16 cellular contexts compared by ENCODE assay signal in genomic region chr16:75792781-75793180, GRCh38.
DNase-seq lines count a peak whose midpoint lies in the region; ATAC-seq, FAIRE-seq and TF ChIP-seq lines count a peak whose summit lies in the region.
"Had no signal": no experiment of that assay in that cellular context is flagged by ENCODE, and none has a peak within 500 bp of the region (broad histone marks: within the 10 kb centered on the region; RNA-seq: fewer than 3 reads in every experiment).

No MANE protein-coding gene starts in this region.

- H3K36me3 Mint-ChIP-seq in activated T-helper 17 cell treated with anti-CD3 and anti-CD28 coated beads, Interleukin-2, amount 50 U/mL, for 72 hours (ENCODE audit: low read depth): no peaks in the 10 kb centered on the region
- no peaks in the 10 kb centered on the region for H3K36me3 Mint-ChIP-seq in neural progenitor cell

- H3K79me2 ChIP-seq in neural progenitor cell (ENCODE audit: low read depth): no peaks in the 10 kb centered on the region

- H3F3A ChIP-seq in neural progenitor cell (ENCODE audit: low read depth): no peaks in the 10 kb centered on the region

- no peak overlapping the region for H3K27ac ChIP-seq in neural progenitor cell

- no peaks in the 10 kb centered on the region for H3K9me3 Mint-ChIP-seq in activated T-helper 17 cell treated with anti-CD3 and anti-CD28 coated beads, Interleukin-2, amount 50 U/mL, for 72 hours
- peaks cover 2% of the 10 kb centered on the region for H3K9me3 Mint-ChIP-seq in neural progenitor cell
- H3K9me3 Mint-ChIP-seq: CD4-positive, alpha-beta T cell; HFFc6 had no signal

- no peaks in the 10 kb centered on the region for H3K9me3 ChIP-seq in neural progenitor cell (ENCODE audit: low read depth)

- ATAC-seq in GM19395 (IDR thresholded peaks at IDR 0.05; ENCODE audit: unreplicated experiment): no peak
- ATAC-seq in activated T-helper 17 cell treated with anti-CD3 and anti-CD28 coated beads, Interleukin-2, amount 50 U/mL, for 72 hours (replicated peaks): no peak

- no peak overlapping the region for H3K9ac ChIP-seq in neural progenitor cell

- in situ Hi-C loops in astrocyte of the spinal cord (cut with HindIII; ENCODE audit: low sequenced_read_pairs): no loop called here

- H3K27me3 Mint-ChIP-seq in activated T-helper 17 cell treated with anti-CD3 and anti-CD28 coated beads, Interleukin-2, amount 50 U/mL, for 72 hours: peaks cover 5% of the 10 kb centered on the region
- H3K27me3 Mint-ChIP-seq in neural progenitor cell (ENCODE audit: insufficient read depth, low read depth): no peaks in the 10 kb centered on the region

- no peak overlapping the region for H2AFZ ChIP-seq in neural progenitor cell (replicated peaks)

- no peak overlapping the region for H3K27ac Mint-ChIP-seq in activated T-helper 17 cell treated with anti-CD3 and anti-CD28 coated beads, Interleukin-2, amount 50 U/mL, for 72 hours
- no peak overlapping the region for H3K27ac Mint-ChIP-seq in neural progenitor cell
- H3K27ac Mint-ChIP-seq: B cell; CD4-positive, alpha-beta T cell; HFFc6 had no signal

- TF ChIP-seq CTCF in astrocyte of the spinal cord (IDR thresholded peaks at IDR 0.05; ENCODE audit: low read depth, low read length) (no peak), neural progenitor cell (IDR thresholded peaks at IDR 0.05) (no peak)

- H3K27me3 ChIP-seq in neural progenitor cell: peaks cover 5% of the 10 kb centered on the region

- no peaks in the 10 kb centered on the region for H3K36me3 ChIP-seq in neural progenitor cell

- no peak overlapping the region for H3K4me2 ChIP-seq in neural progenitor cell

- DNase-seq in HTR-8/SVneo (ENCODE audit: insufficient read length, low spot score): no peak
- peak; percentile 28 for DNase-seq in NCI-H2227 treated with DMSO at 0.1 percent for 48 hours (lab: John Stamatoyannopoulos, UW)
- DNase-seq in astrocyte of the spinal cord (ENCODE audit: low read depth, low spot score): peak; percentile 3
- no peak for DNase-seq in HPDE6-E6E7 (ENCODE audit: extremely low spot score)
- no peak for DNase-seq in neural progenitor cell (ENCODE audit: low spot score)
- DNase-seq: C1 segment of cervical spinal cord; CD4-positive, alpha-beta T cell; DND-41; GF-D8; HCEC 1CT; HFFc6 had no signal

- no peaks in the 10 kb centered on the region for H3K4me1 ChIP-seq in neural progenitor cell

- H3K4me1 Mint-ChIP-seq in activated T-helper 17 cell treated with anti-CD3 and anti-CD28 coated beads, Interleukin-2, amount 50 U/mL, for 72 hours: no peaks in the 10 kb centered on the region
- H3K4me1 Mint-ChIP-seq in neural progenitor cell: no peaks in the 10 kb centered on the region
- H3K4me1 Mint-ChIP-seq: B cell had no signal

- H3K4me3 ChIP-seq in astrocyte of the spinal cord (ENCODE audit: low read depth, low read length) (no peak overlapping the region), neural progenitor cell (no peak overlapping the region)

- H4K20me1 ChIP-seq in neural progenitor cell (ENCODE audit: low read depth): no peaks in the 10 kb centered on the region

- no peak overlapping the region for H3K4me3 Mint-ChIP-seq in activated T-helper 17 cell treated with anti-CD3 and anti-CD28 coated beads, Interleukin-2, amount 50 U/mL, for 72 hours
- no peak overlapping the region for H3K4me3 Mint-ChIP-seq in neural progenitor cell
- H3K4me3 Mint-ChIP-seq: B cell; CD4-positive, alpha-beta T cell; HFFc6 had no signal

- peak; percentile 9 for FAIRE-seq in HTR-8/SVneo (lab: Jason Lieb, UNC)
- FAIRE-seq: A204.1, GM19239 had no signal

Comparison
In these comparisons a context has a peak if more than half of its experiments do, and no peak if none do; other contexts are left out.
1. DNase-seq: peak in NCI-H2227 treated with DMSO at 0.1 percent for 48 hours (single experiment) and astrocyte of the spinal cord (single experiment); none in HTR-8/SVneo (single experiment), HPDE6-E6E7 (single experiment) and neural progenitor cell (single experiment).